ENCODE assay signal across 8 cellular contexts in genomic region chr7:80135306-80136104, GRCh38. TPM values are rescaled to one million over a fixed set of nuclear protein-coding genes. Genes with fewer than 3 reads are reported as not detected.
A peak's percentile ranks its signal among the peaks of the same experiment; 100 is the strongest.
DNase-seq lines count a peak whose midpoint lies in the region; ATAC-seq and TF ChIP-seq lines count a peak whose summit lies in the region.

No MANE protein-coding gene starts in this region.

- H3K4me1 Mint-ChIP-seq in CD14-positive monocyte = peaks cover 27% of the 10 kb centered on the region

- peak overlapping the region; percentile 65 for H3K9ac ChIP-seq in parathyroid adenoma

- H3K36me3 Mint-ChIP-seq in CD14-positive monocyte = peaks cover 0 to 8% of the 10 kb centered on the region in 2 donors

- H3K4me2 ChIP-seq in parathyroid adenoma (ENCODE audit: low read length) = peak overlapping the region; percentile 89

- H3K9me3 ChIP-seq in adrenal gland (replicated peaks in 1 of 3) (no peaks in the 10 kb centered on the region), left ventricle myocardium inferior (replicated peaks) (no peaks in the 10 kb centered on the region), parathyroid adenoma (ENCODE audit: control insufficient read depth, low read length) (no peaks in the 10 kb centered on the region)

- peak overlapping the region; percentile 92 to 98 for H3K4me3 Mint-ChIP-seq in CD14-positive monocyte

- peak overlapping the region; percentile 99 for H2AFZ ChIP-seq in parathyroid adenoma

- peak; percentile 19 for ATAC-seq in GM21381 (IDR thresholded peaks at IDR 0.05; ENCODE audit: unreplicated experiment)
- no peak for ATAC-seq in HG03045 (IDR thresholded peaks at IDR 0.05; ENCODE audit: unreplicated experiment)

- intact Hi-C loops in CD14-positive monocyte (cut with micrococcal nuclease) (no loop called here), adrenal gland (cut with DNase I) (loop anchor here in 1 of 2 donors (10.0 kb wide), 4 partner anchors 49 to 249 kb away; no protein-coding TSS in a partner anchor), left ventricle myocardium inferior (cut with micrococcal nuclease) (no loop called here)

- no peak for TF ChIP-seq CTCF in CD14-positive monocyte (IDR thresholded peaks at IDR 0.05)
- TF ChIP-seq CTCF in adrenal gland (IDR thresholded peaks at IDR 0.05) = no peak
- TF ChIP-seq CTCF in left ventricle myocardium inferior (IDR thresholded peaks at IDR 0.05; ENCODE audit: borderline replicate concordance) = no peak
- TF ChIP-seq CTCF in parathyroid adenoma (IDR thresholded peaks at IDR 0.05) = no peak

- DNase-seq in CD14-positive monocyte (ENCODE audit: low spot score) (no peak), NCI-H345 (lab: John Stamatoyannopoulos, UW) (peak; percentile 47), adrenal gland (peak in 5 of 7 donors; percentile 34 to 60 (median 50)), left ventricle myocardium inferior (peak; percentile 40), SIG-M5 treated with dmso at 0.1 percent for 504 hours (lab: John Stamatoyannopoulos, UW; ENCODE audit: unreplicated experiment) (no peak)

- H3K27ac Mint-ChIP-seq in CD14-positive monocyte = peak overlapping the region in 3 of 7 donors; percentile 38 to 71 (median 59)

- peaks cover 0 to 7% (median 1%) of the 10 kb centered on the region in 7 donors for H3K9me3 Mint-ChIP-seq in CD14-positive monocyte

- H3K4me3 ChIP-seq in adrenal gland = peak overlapping the region; percentile 59 to 100 (median 84)
- H3K4me3 ChIP-seq in left ventricle myocardium inferior = peak overlapping the region; percentile 95
- peak overlapping the region; percentile 74 for H3K4me3 ChIP-seq in parathyroid adenoma (ENCODE audit: low read depth, low read length)

- no peaks in the 10 kb centered on the region for H3K36me3 ChIP-seq in adrenal gland (replicated peaks in 1 of 2)
- no peaks in the 10 kb centered on the region for H3K36me3 ChIP-seq in left ventricle myocardium inferior
- H3K36me3 ChIP-seq in parathyroid adenoma (ENCODE audit: control insufficient read depth, insufficient read depth, low read length) = no peaks in the 10 kb centered on the region

- H3K27me3 Mint-ChIP-seq in CD14-positive monocyte (ENCODE audit: low read depth in 3 of 3) = peaks cover 26 to 52% (median 38%) of the 10 kb centered on the region in 3 donors

- H3K27me3 ChIP-seq in adrenal gland (no peaks in the 10 kb centered on the region), left ventricle myocardium inferior (ENCODE audit: low read depth) (no peaks in the 10 kb centered on the region), parathyroid adenoma (ENCODE audit: control insufficient read depth, insufficient read depth, low read length) (no peaks in the 10 kb centered on the region)

- TF ChIP-seq POLR2A in adrenal gland (IDR thresholded peaks at IDR 0.05) = no peak

- H3K79me2 ChIP-seq in parathyroid adenoma = peaks cover 19% of the 10 kb centered on the region

- WGBS in adrenal gland, 4 donors = 0 to 1% (median 1%) methylated on average over 12 to 57 of the region's 58 CpGs

- H3K4me1 ChIP-seq in adrenal gland (replicated peaks in 1 of 2) (peaks cover 18 to 27% of the 10 kb centered on the region in 2 donors), left ventricle myocardium inferior (peaks cover 52% of the 10 kb centered on the region), parathyroid adenoma (no peaks in the 10 kb centered on the region)

- peak overlapping the region; percentile 71 to 94 (median 92) for H3K27ac ChIP-seq in adrenal gland
- H3K27ac ChIP-seq in left ventricle myocardium inferior (replicated peaks) = peak overlapping the region; percentile 90
- H3K27ac ChIP-seq in parathyroid adenoma = peak overlapping the region; percentile 82

RNA-seq across cellular contexts. Expression of gene GNAI1, which starts 0.9 kb away (rescaled TPM):
- polyA plus RNA-seq in CD14-positive monocyte (1 to 10 TPM in 1 of 2 donors, under 1 TPM in 1; 0.79 to 1.0 TPM), adrenal gland (10 to 100 TPM; 14.8 to 92.8 (median 17.7) TPM)
- total RNA-seq in adrenal gland (100 to 1,000 TPM in 1 of 8 donors, 10 to 100 TPM in 7; 36.9 to 115 (median 64.8) TPM), left ventricle myocardium inferior (14.5 TPM)

Comparison
In these comparisons a context has a peak if more than half of its experiments do, and no peak if none do; other contexts are left out.
1. DNase-seq: peak in NCI-H345 (single experiment), adrenal gland (5 of 7) and left ventricle myocardium inferior (single experiment); none in CD14-positive monocyte (single experiment) and SIG-M5 treated with dmso at 0.1 percent for 504 hours (single experiment).
2. Peak in every context shown above with its lines, with median percentiles within 50 percentile points of each other: H3K27ac ChIP-seq and H3K4me3 ChIP-seq.